ENCODE assay signal across 8 cellular contexts in the genomic region with DNA sequence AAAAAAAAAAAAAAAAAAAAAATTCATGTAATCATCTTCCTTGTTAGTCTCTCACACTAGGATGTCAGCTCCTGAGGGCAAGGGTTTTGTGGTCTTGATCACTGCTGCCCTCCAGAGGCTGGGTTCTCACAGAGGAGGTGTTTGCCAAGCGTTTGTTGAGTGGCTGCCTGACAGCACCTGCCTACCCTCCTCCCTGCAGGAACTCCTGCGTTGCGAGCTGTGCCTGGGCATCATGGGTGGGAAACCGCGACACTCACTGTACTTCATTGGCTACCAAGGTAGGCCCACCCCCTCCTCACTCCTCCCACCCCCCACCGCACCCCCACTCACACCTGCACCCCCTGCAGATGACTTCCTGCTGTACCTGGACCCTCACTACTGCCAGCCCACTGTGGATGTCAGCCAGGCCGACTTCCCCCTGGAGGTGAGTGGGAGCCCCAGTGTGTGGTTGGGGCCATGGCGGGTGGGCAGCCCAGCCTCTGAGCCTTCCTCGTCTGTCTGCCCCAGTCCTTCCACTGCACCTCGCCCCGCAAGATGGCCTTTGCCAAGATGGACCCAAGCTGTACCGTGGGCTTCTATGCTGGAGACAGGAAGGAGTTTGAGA. TPM values are rescaled to one million over a fixed set of nuclear protein-coding genes. Genes with fewer than 3 reads are reported as not detected.
A peak's percentile ranks its signal among the peaks of the same experiment; 100 is the strongest.
DNase-seq lines count a peak whose midpoint lies in the region; ATAC-seq and TF ChIP-seq lines count a peak whose summit lies in the region.

No MANE protein-coding gene starts in this region.

- no peak overlapping the region for H3K4me3 ChIP-seq in CD8-positive, alpha-beta T cell (ENCODE audit: low read depth, low read length)
- no peak overlapping the region for H3K4me3 ChIP-seq in HL-60 (replicated peaks; ENCODE audit: insufficient read depth, low read length)

- H3K4me3 Mint-ChIP-seq in CD8-positive, alpha-beta T cell, result no peak overlapping the region

- DNase-seq in CD8-positive, alpha-beta T cell, result peak in 4 of 7 experiments; percentile 45 to 60 (median 50)
- peak in 1 of 2 experiments; percentile 81 for DNase-seq in HL-60 (ENCODE audit: low read depth in 1 of 2, low spot score in 1 of 2)
- DNase-seq in UCSD-AML1 (lab: John Stamatoyannopoulos, UW; ENCODE audit: unreplicated experiment), result peak; percentile 44
- peak; percentile 14 for DNase-seq in globus pallidus (ENCODE audit: low spot score)
- no peak for DNase-seq in ureter (ENCODE audit: low spot score)
- DNase-seq in NCI-H446 treated with DMSO at 0.1 percent for 48 hours (lab: John Stamatoyannopoulos, UW), result no peak
- no peak for DNase-seq in SK-N-DZ (ENCODE audit: low spot score)

- CTCF ChIA-PET in CD8-positive, alpha-beta T cell (lab: Charles Lee), result interaction anchor here (0.6 to 8.4 kb wide), 10 partner anchors 9 to 291 kb away, joined by 3 to 94 read pairs (median 4); partner anchors contain the start of genes ATG4D, CDKN2D, DNM2 and KRI1

- H3K36me3 ChIP-seq in CD8-positive, alpha-beta T cell (ENCODE audit: insufficient read depth, low read length), result peaks cover 68% of the 10 kb centered on the region

- TF ChIP-seq CTCF in CD8-positive, alpha-beta T cell (IDR thresholded peaks at IDR 0.05), result no peak
- peak; percentile 20 for TF ChIP-seq CTCF in HL-60 (IDR thresholded peaks at IDR 0.05; ENCODE audit: insufficient read depth, low read length)

- no peaks in the 10 kb centered on the region for H3K27me3 Mint-ChIP-seq in CD8-positive, alpha-beta T cell (ENCODE audit: low read depth)

- no peak for ATAC-seq in CD8-positive, alpha-beta T cell
- ATAC-seq in GM21528 (IDR thresholded peaks at IDR 0.05; ENCODE audit: low FRiP score, unreplicated experiment), result no peak

- H3K4me1 Mint-ChIP-seq in CD8-positive, alpha-beta T cell (ENCODE audit: low read depth), result peaks cover 58% of the 10 kb centered on the region

- POLR2A ChIA-PET in CD8-positive, alpha-beta T cell (lab: Charles Lee), result interaction anchor here (0.7 to 6.7 kb wide), 3 partner anchors 10 to 48 kb away, joined by 5 to 77 read pairs (median 8); partner anchors contain the start of genes CDKN2D and KRI1

- no peaks in the 10 kb centered on the region for H3K9me3 ChIP-seq in CD8-positive, alpha-beta T cell (ENCODE audit: low read length)

- peak overlapping the region; percentile 92 for H3K27ac Mint-ChIP-seq in CD8-positive, alpha-beta T cell

- peaks cover 70% of the 10 kb centered on the region for H3K4me1 ChIP-seq in CD8-positive, alpha-beta T cell (ENCODE audit: insufficient read depth, low read length)

- H3K9me3 Mint-ChIP-seq in CD8-positive, alpha-beta T cell, result no peaks in the 10 kb centered on the region

- peaks cover 83% of the 10 kb centered on the region for H3K36me3 Mint-ChIP-seq in CD8-positive, alpha-beta T cell

- no peaks in the 10 kb centered on the region for H3K27me3 ChIP-seq in CD8-positive, alpha-beta T cell (ENCODE audit: insufficient read depth, low read length)
- no peaks in the 10 kb centered on the region for H3K27me3 ChIP-seq in HL-60 (ENCODE audit: insufficient read depth, poor library complexity, severe bottlenecking)

- peak overlapping the region; percentile 22 for H3K27ac ChIP-seq in CD8-positive, alpha-beta T cell (ENCODE audit: low read depth, low read length)
- no peak overlapping the region for H3K27ac ChIP-seq in HL-60 (replicated peaks)

- intact Hi-C loops in CD8-positive, alpha-beta T cell (cut with DNase I, micrococcal nuclease), result loop anchor here in 1 of 2 experiments (5.0 kb wide), 1 partner anchor 149 kb away; the partner anchor contains the start of gene CDC37

RNA-seq across cellular contexts. Expression of gene ATG4D, which starts 8.1 kb away (rescaled TPM):
- total RNA-seq in CD8-positive, alpha-beta T cell, result 10 to 100 TPM; 82.0 to 91.1 TPM
- total RNA-seq in ureter, result 36.7 TPM
- 38.7 and 51.2 TPM in 2 replicates for polyA plus RNA-seq in SK-N-DZ (2014; cell fraction: cytosol; rRNA removed)
- 31.9 and 55.9 TPM in 2 replicates for polyA plus RNA-seq in SK-N-DZ (2014; cell fraction: nucleus; rRNA removed)

RNA-seq across cellular contexts. Expression of gene KRI1, which starts 14.0 kb away (rescaled TPM):
- total RNA-seq in CD8-positive, alpha-beta T cell, result 10 to 100 TPM; 29.8 to 33.9 TPM
- 32.5 TPM for total RNA-seq in ureter
- 16.4 and 16.9 TPM in 2 replicates for polyA plus RNA-seq in SK-N-DZ (2014; cell fraction: cytosol; rRNA removed)
- 59.4 and 62.4 TPM in 2 replicates for polyA plus RNA-seq in SK-N-DZ (2014; cell fraction: nucleus; rRNA removed)

RNA-seq across cellular contexts. Expression of gene CDKN2D, which starts 17.0 kb away (rescaled TPM):
- 10 to 100 TPM; 58.5 to 61.3 TPM for total RNA-seq in CD8-positive, alpha-beta T cell
- total RNA-seq in ureter, result 5.4 TPM
- polyA plus RNA-seq in SK-N-DZ (2014; cell fraction: cytosol; rRNA removed), result 44.6 and 46.5 TPM in 2 replicates
- 28.8 and 30.9 TPM in 2 replicates for polyA plus RNA-seq in SK-N-DZ (2014; cell fraction: nucleus; rRNA removed)

RNA-seq across cellular contexts. Expression of gene S1PR5, which starts 34.6 kb away (rescaled TPM):
- 10 to 100 TPM; 21.6 to 22.5 TPM for total RNA-seq in CD8-positive, alpha-beta T cell
- 4.6 TPM for total RNA-seq in ureter
- not detected in 2 replicates for polyA plus RNA-seq in SK-N-DZ (2014; cell fraction: cytosol; rRNA removed)
- not detected in 2 replicates for polyA plus RNA-seq in SK-N-DZ (2014; cell fraction: nucleus; rRNA removed)

RNA-seq across cellular contexts. Expression of gene AP1M2, which starts 35.3 kb away (rescaled TPM):
- not detected for total RNA-seq in CD8-positive, alpha-beta T cell
- total RNA-seq in ureter, result 81.4 TPM
- polyA plus RNA-seq in SK-N-DZ (2014; cell fraction: cytosol; rRNA removed), result 0.31 and 0.53 TPM in 2 replicates
- 2.2 TPM in 1 of 2 replicates, not detected in the other for polyA plus RNA-seq in SK-N-DZ (2014; cell fraction: nucleus; rRNA removed)

Comparison
In these comparisons a context has a peak if more than half of its experiments do, and no peak if none do; other contexts are left out.
1. DNase-seq: peak in CD8-positive, alpha-beta T cell (4 of 7), UCSD-AML1 (single experiment) and globus pallidus (single experiment); none in ureter (single experiment), NCI-H446 treated with DMSO at 0.1 percent for 48 hours (single experiment) and SK-N-DZ (single experiment).